In the genomic region with DNA sequence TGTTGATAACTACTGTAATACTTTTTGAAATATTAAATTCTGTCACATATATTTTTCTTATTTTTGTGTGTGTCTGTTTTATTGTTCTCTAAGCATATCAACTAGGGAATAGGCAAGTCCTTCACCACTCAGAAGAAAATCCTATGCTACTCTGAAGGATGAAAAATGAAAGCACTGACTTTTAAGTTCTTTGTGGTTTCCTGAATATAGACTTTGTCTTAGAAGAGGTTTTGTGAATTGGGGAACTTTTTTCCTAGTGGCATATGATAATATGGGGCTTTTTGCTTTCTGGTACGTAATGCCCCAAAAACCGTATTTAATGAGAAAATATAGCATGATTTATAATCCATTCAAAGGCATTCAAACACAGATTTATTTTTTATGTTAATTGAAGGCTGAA, we compare ENCODE assay signal across 29 cellular contexts.
"Had no signal": no experiment of that assay in that cellular context is flagged by ENCODE, and none has a peak within 500 bp of the region (broad histone marks: within the 10 kb centered on the region; RNA-seq: fewer than 3 reads in every experiment).

No MANE protein-coding gene starts in this region.

- H3K36me3 Mint-ChIP-seq: immature natural killer cell; natural killer cell; neural progenitor cell; stimulated activated effector memory CD8-positive, alpha-beta T cell treated with anti-CD3 and anti-CD28 coated beads, Interleukin-12 subunit alpha, Interleukin-12 subunit beta, amount 100 ng/mL, for 72 hours had no signal

- H3K79me2 ChIP-seq: parathyroid adenoma had no signal

- H3K4me1 ChIP-seq: gastroesophageal sphincter, neural progenitor cell, parathyroid adenoma, psoas muscle, sigmoid colon, stomach, thyroid gland, upper lobe of left lung, vagina had no signal

- H3K4me3 ChIP-seq: coronary artery, dorsolateral prefrontal cortex, gastroesophageal sphincter, neural progenitor cell, psoas muscle, sigmoid colon, stomach, thyroid gland, upper lobe of left lung, vagina had no signal

- H3K4me2 ChIP-seq: neural progenitor cell had no signal

- H3K27ac Mint-ChIP-seq: immature natural killer cell, natural killer cell, neural progenitor cell had no signal

- H3K9me3 Mint-ChIP-seq: immature natural killer cell; natural killer cell; neural progenitor cell; stimulated activated effector memory CD8-positive, alpha-beta T cell treated with anti-CD3 and anti-CD28 coated beads, Interleukin-12 subunit alpha, Interleukin-12 subunit beta, amount 100 ng/mL, for 72 hours had no signal

- H3K9me3 ChIP-seq: gastroesophageal sphincter, psoas muscle, sigmoid colon, stomach, thyroid gland, upper lobe of left lung, vagina had no signal

- DNase-seq: activated CD4-positive, alpha-beta T cell treated with anti-CD3 and anti-CD28 coated beads for 4 hours; activated CD4-positive, alpha-beta T cell treated with anti-CD3 and anti-CD28 coated beads, Interleukin-2, amount 50 U/mL, for 4 hours; activated CD8-positive, alpha-beta memory T cell treated with anti-CD3 and anti-CD28 coated beads, Interleukin-2, amount 50 U/mL, for 4 hours; activated gamma-delta T cell treated with Interleukin-2 at 50 U/mL for 16 hours; activated naive CD4-positive, alpha-beta T cell treated with anti-CD3 and anti-CD28 coated beads, Interleukin-2, amount 50 U/mL, for 16 hours; activated T-cell treated with anti-CD3 and anti-CD28 coated beads, Interleukin-2, amount 50 U/mL, for 1 hour; dorsolateral prefrontal cortex; effector memory CD4-positive, alpha-beta T cell; erythroblast; hypothalamus; immature natural killer cell; midbrain; natural killer cell; occipital lobe; psoas muscle; sigmoid colon; small intestine; stimulated activated CD4-positive, alpha-beta T cell treated with anti-CD3 and anti-CD28 coated beads, Interleukin-4, amount 100 ng/mL, for 24 hours; stomach; T-helper 9 cell; thyroid gland; upper lobe of left lung had no signal

- H3K4me3 Mint-ChIP-seq: immature natural killer cell; natural killer cell; neural progenitor cell; stimulated activated effector memory CD8-positive, alpha-beta T cell treated with anti-CD3 and anti-CD28 coated beads, Interleukin-12 subunit alpha, Interleukin-12 subunit beta, amount 100 ng/mL, for 72 hours had no signal

- H3K27me3 ChIP-seq: gastroesophageal sphincter, neural progenitor cell, sigmoid colon, stomach, thyroid gland, upper lobe of left lung, vagina had no signal

- H3K36me3 ChIP-seq: gastroesophageal sphincter, neural progenitor cell, sigmoid colon, stomach, thyroid gland, upper lobe of left lung, vagina had no signal

- H2AFZ ChIP-seq: neural progenitor cell, parathyroid adenoma had no signal

- ATAC-seq: gastroesophageal sphincter; psoas muscle; stimulated activated effector memory CD8-positive, alpha-beta T cell treated with anti-CD3 and anti-CD28 coated beads, Interleukin-12 subunit alpha, Interleukin-12 subunit beta, amount 100 ng/mL, for 72 hours had no signal

- H3K27ac ChIP-seq: coronary artery, dorsolateral prefrontal cortex, gastroesophageal sphincter, neural progenitor cell, parathyroid adenoma, psoas muscle, sigmoid colon, stomach, thyroid gland, upper lobe of left lung, vagina, VCaP had no signal

- H3K9ac ChIP-seq: neural progenitor cell, parathyroid adenoma had no signal
